ENCODE assay signal across 13 cellular contexts in genomic region chr3:124707667-124708066, GRCh38. TPM values are rescaled to one million over a fixed set of nuclear protein-coding genes. Genes with fewer than 3 reads are reported as not detected.
DNase-seq lines count a peak whose midpoint lies in the region; ATAC-seq and TF ChIP-seq lines count a peak whose summit lies in the region.
"Had no signal": no experiment of that assay in that cellular context is flagged by ENCODE, and none has a peak within 500 bp of the region (broad histone marks: within the 10 kb centered on the region; RNA-seq: fewer than 3 reads in every experiment).

No MANE protein-coding gene starts in this region.

- in situ Hi-C loops in Caki2 (cut with HindIII; ENCODE audit: low pct_unique_long_range_greater_than_20kb, low sequenced_read_pairs), result no loop called here

- H3K79me2 ChIP-seq in PC-9 (ENCODE audit: low read depth), result no peaks in the 10 kb centered on the region

- H3K4me1 ChIP-seq in PC-9 (replicated peaks; ENCODE audit: insufficient read depth), result peaks cover 9% of the 10 kb centered on the region
- H3K4me1 ChIP-seq in psoas muscle, result no peaks in the 10 kb centered on the region
- no peaks in the 10 kb centered on the region for H3K4me1 ChIP-seq in mucosa of descending colon (ENCODE audit: low read depth)
- H3K4me1 ChIP-seq: colonic mucosa had no signal

- peak; percentile 36 for DNase-seq in Caki2 (ENCODE audit: low read depth)
- peak in 1 of 2 experiments; percentile 35 for DNase-seq in PC-9
- DNase-seq in epithelial cell of esophagus (ENCODE audit: low read depth), result peak; percentile 53
- DNase-seq in myocyte (ENCODE audit: low read depth), result peak; percentile 8
- DNase-seq in ecto neural progenitor cell (ENCODE audit: low spot score), result no peak
- no peak for DNase-seq in psoas muscle
- DNase-seq in mucosa of descending colon, result no peak
- DNase-seq in NK-92 (lab: John Stamatoyannopoulos, UW; ENCODE audit: unreplicated experiment), result no peak
- DNase-seq: activated effector memory CD4-positive, alpha-beta T cell treated with Interleukin-2 at 50 U/mL for 16 hours; CD4-positive, alpha-beta T cell; colonic mucosa; NCI-H510A; SIG-M5 had no signal

- no peak overlapping the region for H3K4me3 ChIP-seq in PC-9
- no peak overlapping the region for H3K4me3 ChIP-seq in epithelial cell of esophagus (ENCODE audit: low read length)
- no peak overlapping the region for H3K4me3 ChIP-seq in psoas muscle
- no peak overlapping the region for H3K4me3 ChIP-seq in mucosa of descending colon
- H3K4me3 ChIP-seq: colonic mucosa had no signal

- ATAC-seq in psoas muscle, result no peak
- no peak for ATAC-seq in mucosa of descending colon

- 0 out of 2 replicates have a peak overlapping the region, but pooled peaks have one; percentile 1 for H3K4me2 ChIP-seq in PC-9

- no peaks in the 10 kb centered on the region for H3K9me2 ChIP-seq in PC-9 (ENCODE audit: insufficient read depth)

- no peaks in the 10 kb centered on the region for H3F3A ChIP-seq in PC-9 (ENCODE audit: insufficient read depth, low read depth)

- H2AFZ ChIP-seq in PC-9, result no peak overlapping the region

- WGBS in psoas muscle, 3 donors, result 48 to 75% (median 67%) methylated on average over 1 of the region's 1 CpG

- no peak for TF ChIP-seq CTCF in PC-9 (conservative IDR thresholded peaks at IDR 0.05)
- TF ChIP-seq CTCF in epithelial cell of esophagus (IDR thresholded peaks at IDR 0.05; ENCODE audit: insufficient read depth, low read depth, low read length, missing control alignments), result no peak
- TF ChIP-seq CTCF in psoas muscle (IDR thresholded peaks at IDR 0.05), result no peak
- no peak for TF ChIP-seq CTCF in mucosa of descending colon (IDR thresholded peaks at IDR 0.05)

- intact Hi-C loops in PC-9 (cut with micrococcal nuclease; ENCODE audit: unreplicated experiment), result no loop called here
- intact Hi-C loops in psoas muscle (cut with DNase I), result no loop called here
- intact Hi-C loops in mucosa of descending colon (cut with DNase I, micrococcal nuclease), result no loop called here

- CTCF ChIA-PET in PC-9 (lab: Charles Lee), result interaction anchor here (0.7 to 1.0 kb wide), 2 partner anchors 12 to 24 kb away, joined by 6 to 16 read pairs; no protein-coding TSS in a partner anchor

- H3K9me3 ChIP-seq in PC-9 (ENCODE audit: insufficient read depth, low read depth), result no peaks in the 10 kb centered on the region
- no peaks in the 10 kb centered on the region for H3K9me3 ChIP-seq in psoas muscle
- H3K9me3 ChIP-seq in mucosa of descending colon, result no peaks in the 10 kb centered on the region
- H3K9me3 ChIP-seq: colonic mucosa had no signal

- H4K20me1 ChIP-seq in PC-9 (ENCODE audit: insufficient read depth), result no peaks in the 10 kb centered on the region

- POLR2A ChIA-PET in PC-9 (lab: Charles Lee; ENCODE audit: unreplicated experiment), result no interaction called here

- BruUV-seq in PC-9 (replicated peaks; lab: Mats Ljungman, UMichigan), result no TSS peak

- H3K27ac ChIP-seq in PC-9 (no peak overlapping the region), psoas muscle (no peak overlapping the region)
- H3K27ac ChIP-seq: colonic mucosa had no signal

- no peaks in the 10 kb centered on the region for H3K36me3 ChIP-seq in PC-9 (ENCODE audit: low read depth)
- H3K36me3 ChIP-seq in psoas muscle (ENCODE audit: insufficient read depth in 1 of 2, low read depth in 1 of 2), result no peaks in the 10 kb centered on the region
- no peaks in the 10 kb centered on the region for H3K36me3 ChIP-seq in mucosa of descending colon (ENCODE audit: low read depth)
- H3K36me3 ChIP-seq: colonic mucosa had no signal

- H3K27me3 ChIP-seq in PC-9 (ENCODE audit: insufficient read depth, low read depth) (no peaks in the 10 kb centered on the region), psoas muscle (ENCODE audit: insufficient read depth in 3 of 3, low read length in 2 of 3) (no peaks in the 10 kb centered on the region)
- H3K27me3 ChIP-seq: colonic mucosa had no signal

RNA-seq across cellular contexts. Expression of gene UMPS, which starts 22.6 kb away (rescaled TPM):
- 25.3 and 49.3 TPM in 2 replicates for total RNA-seq in Caki2 (2014; rRNA removed; shearing (Covaris generic); ENCODE audit: low replicate concordance)
- 35.6 and 61.8 TPM in 2 replicates for total RNA-seq in PC-9 (2021)
- total RNA-seq in myocyte, result 11.6 and 18.7 TPM in 2 replicates
- 19.9 TPM for polyA plus RNA-seq in myocyte (2012)
- 1 to 10 TPM; 4.2 to 9.2 (median 6.3) TPM for total RNA-seq in psoas muscle
- polyA plus RNA-seq in psoas muscle, result 1 to 10 TPM; 3.6 to 6.9 (median 6.6) TPM
- total RNA-seq in mucosa of descending colon, result 10 to 100 TPM; 22.6 to 25.7 (median 23.6) TPM

Comparison
In these comparisons a context has a peak if more than half of its experiments do, and no peak if none do; other contexts are left out.
1. DNase-seq: peak in Caki2 (single experiment), epithelial cell of esophagus (single experiment) and myocyte (single experiment); none in ecto neural progenitor cell (single experiment), psoas muscle (0 of 2), mucosa of descending colon (0 of 3) and NK-92 (single experiment).